ENCODE assay signal across 16 cellular contexts in genomic region chr21:15825699-15826098, GRCh38.
"Had no signal": no experiment of that assay in that cellular context is flagged by ENCODE, and none has a peak within 500 bp of the region (broad histone marks: within the 10 kb centered on the region; RNA-seq: fewer than 3 reads in every experiment).

No MANE protein-coding gene starts in this region.

- H3K4me3 Mint-ChIP-seq: activated CD4-positive, alpha-beta T cell treated with anti-CD3 and anti-CD28 coated beads for 36 hours; activated T-helper 1 cell treated with anti-CD3 and anti-CD28 coated beads, Interleukin-12 subunit alpha, Interleukin-12 subunit beta, Interleukin-2, Interleukin-4 antibody, amounts not matched to agents 30 ng/mL and 10 ng/mL and 1 ng/mL, durations not matched to agents 14 hours and 24 hours and 36 hours; memory B cell; WTC11 had no signal

- H3K9me3 ChIP-seq: mucosa of descending colon, neutrophil, pancreas, sigmoid colon, thyroid gland had no signal

- DNase-seq: activated naive CD4-positive, alpha-beta T cell; aorta; brain microvascular endothelial cell; foreskin melanocyte; sigmoid colon had no signal

- H3K9me3 Mint-ChIP-seq: activated T-helper 1 cell treated with anti-CD3 and anti-CD28 coated beads, Interleukin-12 subunit alpha, Interleukin-12 subunit beta, Interleukin-2, Interleukin-4 antibody, amounts not matched to agents 30 ng/mL and 10 ng/mL and 1 ng/mL, durations not matched to agents 14 hours and 24 hours and 36 hours; memory B cell; naive thymus-derived CD4-positive, alpha-beta T cell; T-cell; WTC11 had no signal

- H3K36me3 ChIP-seq: pancreas had no signal

- H3K27ac Mint-ChIP-seq: activated CD4-positive, alpha-beta T cell treated with anti-CD3 and anti-CD28 coated beads for 36 hours; memory B cell had no signal

- H3K27me3 Mint-ChIP-seq: activated CD4-positive, alpha-beta T cell treated with anti-CD3 and anti-CD28 coated beads for 36 hours; memory B cell; naive thymus-derived CD4-positive, alpha-beta T cell; T-cell had no signal

- H3K4me3 ChIP-seq: coronary artery, mucosa of descending colon, pancreas, sigmoid colon, thyroid gland had no signal

- H3K27ac ChIP-seq: brain microvascular endothelial cell, coronary artery, neutrophil, pancreas, sigmoid colon, thyroid gland had no signal

- H3K27me3 ChIP-seq: brain microvascular endothelial cell, neutrophil, pancreas, sigmoid colon, thyroid gland had no signal

- H3K4me1 ChIP-seq: thyroid gland had no signal
